Comparison of ENCODE assay signal across 8 cellular contexts in the genomic region with DNA sequence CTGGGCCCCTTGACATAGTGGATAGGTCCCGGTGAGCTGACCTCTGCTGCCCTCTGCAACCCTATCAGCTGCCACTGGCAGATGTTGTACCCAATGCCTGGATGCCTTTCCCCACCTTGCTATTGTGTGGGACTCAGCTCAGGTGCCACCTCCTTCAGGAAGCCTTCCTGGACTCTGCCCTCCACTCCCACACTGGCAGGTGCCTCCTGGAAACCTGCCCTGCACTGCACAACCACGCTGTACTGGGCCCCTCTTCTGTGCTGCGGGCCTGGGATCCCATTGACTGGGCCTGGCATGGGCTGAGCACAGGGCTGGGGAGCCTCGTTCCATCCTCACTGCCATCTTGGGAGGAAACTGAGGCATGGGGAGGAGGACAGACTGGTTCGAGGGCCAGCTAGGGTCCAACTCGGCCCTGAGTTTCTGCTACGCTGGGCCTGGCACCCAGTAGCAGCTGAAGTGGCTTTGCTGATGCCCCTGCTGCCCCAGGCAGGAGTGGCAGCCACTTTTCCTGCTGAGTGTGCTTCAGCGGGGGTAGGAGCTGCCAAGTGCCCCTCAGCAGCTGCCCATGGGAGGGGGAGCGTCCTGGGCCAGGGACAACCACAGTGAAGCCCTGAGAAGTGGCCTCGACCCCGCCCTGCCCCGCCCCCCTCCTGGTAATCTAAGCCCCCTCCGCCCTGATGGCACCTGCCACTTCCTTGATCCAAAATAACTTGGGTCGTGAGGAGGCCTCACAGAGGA. TPM values are rescaled to one million over a fixed set of nuclear protein-coding genes. Genes with fewer than 3 reads are reported as not detected.
DNase-seq lines count a peak whose midpoint lies in the region; ATAC-seq and TF ChIP-seq lines count a peak whose summit lies in the region.
"Had no signal": no experiment of that assay in that cellular context is flagged by ENCODE, and none has a peak within 500 bp of the region (broad histone marks: within the 10 kb centered on the region; RNA-seq: fewer than 3 reads in every experiment).

No MANE protein-coding gene starts in this region.

- H3K27me3 Mint-ChIP-seq in activated T-cell treated with anti-CD3 and anti-CD28 coated beads, Interleukin-2, amount 50 U/mL, for 24 hours = peaks cover 6% of the 10 kb centered on the region
- H3K27me3 Mint-ChIP-seq in CD8-positive, alpha-beta T cell (ENCODE audit: low read depth) = peaks cover 9% of the 10 kb centered on the region

- intact Hi-C loops in CD8-positive, alpha-beta T cell (cut with DNase I, micrococcal nuclease) = no loop called here

- H3K9me3 ChIP-seq in BLaER1 treated with 17β-estradiol and CSF1 and Interleukin-3, amounts not matched to agents 10 nM and 100 nM (replicated peaks in 1 of 11) = no peaks in the 10 kb centered on the region
- H3K9me3 ChIP-seq in osteoblast (ENCODE audit: low read depth, low read length) = no peaks in the 10 kb centered on the region
- no peaks in the 10 kb centered on the region for H3K9me3 ChIP-seq in CD8-positive, alpha-beta T cell (ENCODE audit: low read length)

- POLR2A ChIA-PET in CD8-positive, alpha-beta T cell (lab: Charles Lee) = no interaction called here

- H4K20me1 ChIP-seq in BLaER1 treated with 17β-estradiol and CSF1 and Interleukin-3, amounts not matched to agents 10 nM and 100 nM = peaks cover 0 to 23% (median 0%) of the 10 kb centered on the region in 11 experiments; a peak in 4 of 22 replicates
- H4K20me1 ChIP-seq in osteoblast (ENCODE audit: insufficient read depth, low read length) = peaks cover 15% of the 10 kb centered on the region

- no peaks in the 10 kb centered on the region for H3K36me3 ChIP-seq in BLaER1 treated with 17β-estradiol and CSF1 and Interleukin-3, amounts not matched to agents 10 nM and 100 nM
- peaks cover 15% of the 10 kb centered on the region for H3K36me3 ChIP-seq in osteoblast (ENCODE audit: insufficient read depth, low read length)
- no peaks in the 10 kb centered on the region for H3K36me3 ChIP-seq in CD8-positive, alpha-beta T cell (ENCODE audit: insufficient read depth, low read length)

- H3K9ac ChIP-seq in BLaER1 treated with 17β-estradiol and CSF1 and Interleukin-3, amounts not matched to agents 10 nM and 100 nM = peak overlapping the region in 2 of 11 experiments; percentile 8 to 27; a peak in 2 of 22 replicates

- H3K4me1 Mint-ChIP-seq in activated T-cell treated with anti-CD3 and anti-CD28 coated beads, Interleukin-2, amount 50 U/mL, for 24 hours (ENCODE audit: low read depth) = peaks cover 10% of the 10 kb centered on the region
- peaks cover 4% of the 10 kb centered on the region for H3K4me1 Mint-ChIP-seq in CD8-positive, alpha-beta T cell (ENCODE audit: low read depth)

- TF ChIP-seq CTCF in osteoblast (IDR thresholded peaks at IDR 0.05; ENCODE audit: extremely low read depth, low read depth, low read length) = no peak
- TF ChIP-seq CTCF in CD8-positive, alpha-beta T cell (IDR thresholded peaks at IDR 0.05) = no peak

- no peaks in the 10 kb centered on the region for H3K36me3 Mint-ChIP-seq in activated T-cell treated with anti-CD3 and anti-CD28 coated beads, Interleukin-2, amount 50 U/mL, for 24 hours (ENCODE audit: low read depth)
- peaks cover under 1% of the 10 kb centered on the region for H3K36me3 Mint-ChIP-seq in CD8-positive, alpha-beta T cell

- no peak overlapping the region for H3K27ac Mint-ChIP-seq in activated T-cell treated with anti-CD3 and anti-CD28 coated beads, Interleukin-2, amount 50 U/mL, for 24 hours
- no peak overlapping the region for H3K27ac Mint-ChIP-seq in CD8-positive, alpha-beta T cell

- no peak for ATAC-seq in CD8-positive, alpha-beta T cell

- no peaks in the 10 kb centered on the region for H3K9me3 Mint-ChIP-seq in activated T-cell treated with anti-CD3 and anti-CD28 coated beads, Interleukin-2, amount 50 U/mL, for 24 hours
- H3K9me3 Mint-ChIP-seq in CD8-positive, alpha-beta T cell = no peaks in the 10 kb centered on the region

- peak overlapping the region; percentile 20 to 88 (median 83); a peak in 18 of 22 replicates for H3K4me2 ChIP-seq in BLaER1 treated with 17β-estradiol and CSF1 and Interleukin-3, amounts not matched to agents 10 nM and 100 nM
- H3K4me2 ChIP-seq in osteoblast (ENCODE audit: insufficient read depth, low read length) = peak overlapping the region; percentile 97

- peaks cover 34% of the 10 kb centered on the region for H3K79me2 ChIP-seq in osteoblast (ENCODE audit: insufficient read depth, low read length)

- no peak overlapping the region for H3K4me3 Mint-ChIP-seq in activated T-cell treated with anti-CD3 and anti-CD28 coated beads, Interleukin-2, amount 50 U/mL, for 24 hours
- H3K4me3 Mint-ChIP-seq in CD8-positive, alpha-beta T cell = no peak overlapping the region

- no peak overlapping the region for H3K27ac ChIP-seq in BLaER1 treated with 17β-estradiol and CSF1 and Interleukin-3, amounts not matched to agents 10 nM and 100 nM
- peak overlapping the region; percentile 62 for H3K27ac ChIP-seq in caudate nucleus (ENCODE audit: low read depth, low read length)
- peak overlapping the region; percentile 39 for H3K27ac ChIP-seq in osteoblast (ENCODE audit: low read depth, low read length)
- H3K27ac ChIP-seq in CD8-positive, alpha-beta T cell (ENCODE audit: low read depth, low read length) = no peak overlapping the region

- DNase-seq in caudate nucleus (lab: John Stamatoyannopoulos, UW) (no peak), osteoblast (ENCODE audit: insufficient read length, low spot score, missing footprints) (peak; percentile 80), NCI-H345 (lab: John Stamatoyannopoulos, UW) (no peak)
- DNase-seq in activated T-cell treated with anti-CD3 and anti-CD28 coated beads, Interleukin-2, amount 50 U/mL, for 24 hours = no peak
- DNase-seq in CD8-positive, alpha-beta T cell = no peak
- DNase-seq: effector CD4-positive, alpha-beta T cell; stimulated activated CD4-positive, alpha-beta T cell treated with anti-CD3 and anti-CD28 coated beads, Interleukin-15, amount 100 ng/mL, for 24 hours had no signal

- peaks cover 58 to 93% (median 85%) of the 10 kb centered on the region in 10 experiments for H3K4me1 ChIP-seq in BLaER1 treated with 17β-estradiol and CSF1 and Interleukin-3, amounts not matched to agents 10 nM and 100 nM
- peaks cover 55% of the 10 kb centered on the region for H3K4me1 ChIP-seq in osteoblast (ENCODE audit: insufficient read depth, low read length)
- H3K4me1 ChIP-seq in CD8-positive, alpha-beta T cell (ENCODE audit: insufficient read depth, low read length) = peaks cover 10% of the 10 kb centered on the region

- no peak overlapping the region for H3K4me3 ChIP-seq in BLaER1 treated with 17β-estradiol and CSF1 and Interleukin-3, amounts not matched to agents 10 nM and 100 nM
- H3K4me3 ChIP-seq in osteoblast (ENCODE audit: insufficient read depth, low read length) = peak overlapping the region; percentile 81
- no peak overlapping the region for H3K4me3 ChIP-seq in CD8-positive, alpha-beta T cell (ENCODE audit: low read depth, low read length)

- peaks cover 20 to 29% (median 24%) of the 10 kb centered on the region in 11 experiments for H3K27me3 ChIP-seq in BLaER1 treated with 17β-estradiol and CSF1 and Interleukin-3, amounts not matched to agents 10 nM and 100 nM
- H3K27me3 ChIP-seq in osteoblast (ENCODE audit: insufficient read depth, low read length) = no peaks in the 10 kb centered on the region
- no peaks in the 10 kb centered on the region for H3K27me3 ChIP-seq in CD8-positive, alpha-beta T cell (ENCODE audit: insufficient read depth, low read length)

- CTCF ChIA-PET in CD8-positive, alpha-beta T cell (lab: Charles Lee) = interaction anchor here (1.2 to 1.9 kb wide), 2 partner anchors 45 to 141 kb away, joined by 3 to 10 read pairs; a partner anchor contains a TSS

- H2AFZ ChIP-seq in osteoblast (ENCODE audit: low read length) = no peak overlapping the region

RNA-seq across cellular contexts. Expression of a gene that starts 1.3 kb away (rescaled TPM):
- total RNA-seq in osteoblast = 100 and 106 TPM in 2 replicates
- 10 to 100 TPM; 34.8 to 35.2 TPM for total RNA-seq in CD8-positive, alpha-beta T cell

RNA-seq across cellular contexts. Expression of a gene that starts 21.7 kb away (rescaled TPM):
- 60.8 and 87.5 TPM in 2 replicates for total RNA-seq in osteoblast
- 1 to 10 TPM; 2.6 to 3.0 TPM for total RNA-seq in CD8-positive, alpha-beta T cell

RNA-seq across cellular contexts. Expression of a gene that starts 23.2 kb away (rescaled TPM):
- 52.7 and 53.2 TPM in 2 replicates for total RNA-seq in osteoblast
- 10 to 100 TPM; 49.8 to 56.1 TPM for total RNA-seq in CD8-positive, alpha-beta T cell

RNA-seq across cellular contexts. Expression of a gene that starts 40.6 kb away (rescaled TPM):
- total RNA-seq in osteoblast = 29.5 and 33.7 TPM in 2 replicates
- 10 to 100 TPM; 40.0 to 47.6 TPM for total RNA-seq in CD8-positive, alpha-beta T cell

RNA-seq across cellular contexts. Expression of a gene that starts 54.4 kb away (rescaled TPM):
- total RNA-seq in osteoblast = 2.2 and 3.5 TPM in 2 replicates
- 1 to 10 TPM; 5.1 to 7.4 TPM for total RNA-seq in CD8-positive, alpha-beta T cell

Comparison
In these comparisons a context has a peak if more than half of its experiments do, and no peak if none do; other contexts are left out.
1. H3K27ac ChIP-seq: peak in caudate nucleus (single experiment) and osteoblast (single experiment); none in BLaER1 treated with 17β-estradiol and CSF1 and Interleukin-3, amounts not matched to agents 10 nM and 100 nM (0 of 11) and CD8-positive, alpha-beta T cell (single experiment).
2. RNA of a gene that starts 21.7 kb away (total RNA-seq): 60.8 to 87.5 TPM in osteoblast; 2.6 to 3.0 TPM in CD8-positive, alpha-beta T cell; every median in the first group is over 10 times any median in the second.